Comparison of ENCODE assay signal across 1 cellular context in genomic region chr9:83809213-83809612, GRCh38. TPM values are rescaled to one million over a fixed set of nuclear protein-coding genes. Genes with fewer than 3 reads are reported as not detected.
"Had no signal": no experiment of that assay in that cellular context is flagged by ENCODE, and none has a peak within 500 bp of the region (broad histone marks: within the 10 kb centered on the region; RNA-seq: fewer than 3 reads in every experiment).

No MANE protein-coding gene starts in this region.

RNA-seq across cellular contexts. Expression of gene GKAP1, which starts 8.4 kb away (rescaled TPM):
- total RNA-seq: ascending aorta had no signal
